ENCODE assay signal across 1 cellular context in the genomic region with DNA sequence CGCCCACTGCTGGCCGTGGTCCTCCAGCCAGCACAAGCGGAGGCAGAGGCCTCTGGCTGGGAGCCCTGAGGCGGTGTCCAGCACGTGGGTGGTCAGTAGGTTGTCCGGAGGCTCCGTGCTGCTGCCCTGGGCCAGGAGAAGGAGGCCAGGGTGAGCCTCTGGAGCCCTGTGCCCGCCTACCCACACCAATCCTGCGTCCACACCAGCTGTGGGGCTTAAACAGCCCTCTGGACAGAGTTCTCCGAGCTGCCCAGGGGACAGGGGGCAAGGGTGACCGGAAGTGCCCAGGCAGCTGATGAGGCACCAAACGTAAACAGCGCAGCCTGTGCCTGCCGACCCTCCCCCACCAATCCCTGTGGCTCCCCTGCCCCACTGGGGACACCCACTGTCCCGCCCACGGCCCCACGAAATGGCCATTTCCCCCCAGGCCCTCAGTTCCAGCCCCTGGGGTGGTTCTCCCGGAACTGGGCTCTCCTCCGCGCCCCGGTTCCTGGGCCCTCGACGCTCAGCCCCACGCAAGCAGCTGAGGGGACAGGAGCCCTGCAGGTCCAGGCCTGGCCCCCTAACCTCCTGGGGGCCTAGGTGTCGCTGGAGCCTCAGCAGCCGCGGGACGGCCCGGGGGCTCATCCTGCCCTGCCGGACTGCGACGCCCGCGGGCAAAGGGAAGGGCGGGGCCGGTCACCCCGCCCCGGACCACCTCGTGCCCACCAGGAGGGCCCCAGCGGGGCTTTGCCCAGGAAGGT.
TF ChIP-seq lines count a peak whose summit lies in the region.

No MANE protein-coding gene starts in this region.

TF ChIP-seq in HepG2, 621 proteins besides CTCF, POLR2A, EP300 and RAD21 (continued from another document and continues in another):
- peak; percentile 27; the same call in 1 of the 2 replicates for TF ChIP-seq MED1 (CRISPR knock-in tag; IDR thresholded peaks at IDR 0.05)
- peak; percentile 96 for TF ChIP-seq KDM5B (CRISPR knock-in tag; IDR thresholded peaks at IDR 0.05; ENCODE audit: borderline replicate concordance)
- TF ChIP-seq HDAC1 (CRISPR knock-in tag; IDR thresholded peaks at IDR 0.05): peak; percentile 57; the same call in 1 of the 2 replicates
- peak; percentile 30; the same call in 1 of the 2 replicates for TF ChIP-seq ZNF430 (CRISPR knock-in tag; IDR thresholded peaks at IDR 0.05)
- 0 out of 2 replicates have a peak, but pooled peaks have one; percentile 19 for TF ChIP-seq DPF2 (CRISPR knock-in tag; IDR thresholded peaks at IDR 0.05; ENCODE audit: borderline replicate concordance, low read depth)
- TF ChIP-seq GZF1 (CRISPR knock-in tag; IDR thresholded peaks at IDR 0.05): no peak
- TF ChIP-seq, protein P1, sequence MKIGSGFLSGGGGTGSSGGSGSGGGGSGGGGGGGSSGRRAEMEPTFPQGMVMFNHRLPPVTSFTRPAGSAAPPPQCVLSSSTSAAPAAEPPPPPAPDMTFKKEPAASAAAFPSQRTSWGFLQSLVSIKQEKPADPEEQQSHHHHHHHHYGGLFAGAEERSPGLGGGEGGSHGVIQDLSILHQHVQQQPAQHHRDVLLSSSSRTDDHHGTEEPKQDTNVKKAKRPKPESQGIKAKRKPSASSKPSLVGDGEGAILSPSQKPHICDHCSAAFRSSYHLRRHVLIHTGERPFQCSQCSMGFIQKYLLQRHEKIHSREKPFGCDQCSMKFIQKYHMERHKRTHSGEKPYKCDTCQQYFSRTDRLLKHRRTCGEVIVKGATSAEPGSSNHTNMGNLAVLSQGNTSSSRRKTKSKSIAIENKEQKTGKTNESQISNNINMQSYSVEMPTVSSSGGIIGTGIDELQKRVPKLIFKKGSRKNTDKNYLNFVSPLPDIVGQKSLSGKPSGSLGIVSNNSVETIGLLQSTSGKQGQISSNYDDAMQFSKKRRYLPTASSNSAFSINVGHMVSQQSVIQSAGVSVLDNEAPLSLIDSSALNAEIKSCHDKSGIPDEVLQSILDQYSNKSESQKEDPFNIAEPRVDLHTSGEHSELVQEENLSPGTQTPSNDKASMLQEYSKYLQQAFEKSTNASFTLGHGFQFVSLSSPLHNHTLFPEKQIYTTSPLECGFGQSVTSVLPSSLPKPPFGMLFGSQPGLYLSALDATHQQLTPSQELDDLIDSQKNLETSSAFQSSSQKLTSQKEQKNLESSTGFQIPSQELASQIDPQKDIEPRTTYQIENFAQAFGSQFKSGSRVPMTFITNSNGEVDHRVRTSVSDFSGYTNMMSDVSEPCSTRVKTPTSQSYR (CRISPR knock-in tag; IDR thresholded peaks at IDR 0.05; ENCODE audit: borderline replicate concordance): peak; percentile 86
- TF ChIP-seq ZNF44 (CRISPR knock-in tag; IDR thresholded peaks at IDR 0.05): peak; percentile 64; the same call in 1 of the 2 replicates
- TF ChIP-seq MEF2D (CRISPR knock-in tag; IDR thresholded peaks at IDR 0.05): peak; percentile 94
- TF ChIP-seq ZNF747 (CRISPR knock-in tag; IDR thresholded peaks at IDR 0.05; ENCODE audit: borderline replicate concordance): peak; percentile 82; the same call in 1 of the 2 replicates
- TF ChIP-seq ARNTL (CRISPR knock-in tag; IDR thresholded peaks at IDR 0.05): peak; percentile 45; the same call in 1 of the 2 replicates
- peak; percentile 43; the same call in 1 of the 2 replicates for TF ChIP-seq MZF1 (CRISPR knock-in tag; IDR thresholded peaks at IDR 0.05; ENCODE audit: borderline replicate concordance)
- no peak; the same call in 1 of the 2 replicates for TF ChIP-seq ARHGAP35 (CRISPR knock-in tag; IDR thresholded peaks at IDR 0.05; ENCODE audit: borderline replicate concordance)
- no peak for TF ChIP-seq ZNF143 (CRISPR knock-in tag; IDR thresholded peaks at IDR 0.05)
- peak; percentile 50; the same call in 1 of the 2 replicates for TF ChIP-seq ZNF761 (CRISPR knock-in tag; conservative IDR thresholded peaks at IDR 0.05)
- no peak for TF ChIP-seq NFYC (CRISPR knock-in tag; IDR thresholded peaks at IDR 0.05)
- TF ChIP-seq ISL2 (CRISPR knock-in tag; IDR thresholded peaks at IDR 0.05): peak; percentile 34; the same call in 1 of the 2 replicates
- TF ChIP-seq, protein P2, sequence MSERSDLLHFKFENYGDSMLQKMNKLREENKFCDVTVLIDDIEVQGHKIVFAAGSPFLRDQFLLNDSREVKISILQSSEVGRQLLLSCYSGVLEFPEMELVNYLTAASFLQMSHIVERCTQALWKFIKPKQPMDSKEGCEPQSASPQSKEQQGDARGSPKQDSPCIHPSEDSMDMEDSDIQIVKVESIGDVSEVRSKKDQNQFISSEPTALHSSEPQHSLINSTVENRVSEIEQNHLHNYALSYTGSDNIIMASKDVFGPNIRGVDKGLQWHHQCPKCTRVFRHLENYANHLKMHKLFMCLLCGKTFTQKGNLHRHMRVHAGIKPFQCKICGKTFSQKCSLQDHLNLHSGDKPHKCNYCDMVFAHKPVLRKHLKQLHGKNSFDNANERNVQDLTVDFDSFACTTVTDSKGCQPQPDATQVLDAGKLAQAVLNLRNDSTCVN (CRISPR knock-in tag; IDR thresholded peaks at IDR 0.05; ENCODE audit: borderline replicate concordance): 0 out of 2 replicates have a peak, but pooled peaks have one; percentile 53
- TF ChIP-seq MAFF (IDR thresholded peaks at IDR 0.05; ENCODE audit: low read depth, low read length): no peak
- peak; percentile 62 for TF ChIP-seq ZMYM2 (CRISPR knock-in tag; IDR thresholded peaks at IDR 0.05)
- TF ChIP-seq SAP130 (CRISPR knock-in tag; IDR thresholded peaks at IDR 0.05; ENCODE audit: low read depth): peak; percentile 84
- TF ChIP-seq, protein P3, sequence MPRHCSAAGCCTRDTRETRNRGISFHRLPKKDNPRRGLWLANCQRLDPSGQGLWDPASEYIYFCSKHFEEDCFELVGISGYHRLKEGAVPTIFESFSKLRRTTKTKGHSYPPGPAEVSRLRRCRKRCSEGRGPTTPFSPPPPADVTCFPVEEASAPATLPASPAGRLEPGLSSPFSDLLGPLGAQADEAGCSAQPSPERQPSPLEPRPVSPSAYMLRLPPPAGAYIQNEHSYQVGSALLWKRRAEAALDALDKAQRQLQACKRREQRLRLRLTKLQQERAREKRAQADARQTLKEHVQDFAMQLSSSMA (CRISPR knock-in tag; IDR thresholded peaks at IDR 0.05): 0 out of 2 replicates have a peak, but pooled peaks have one; percentile 34
- TF ChIP-seq, protein P4, sequence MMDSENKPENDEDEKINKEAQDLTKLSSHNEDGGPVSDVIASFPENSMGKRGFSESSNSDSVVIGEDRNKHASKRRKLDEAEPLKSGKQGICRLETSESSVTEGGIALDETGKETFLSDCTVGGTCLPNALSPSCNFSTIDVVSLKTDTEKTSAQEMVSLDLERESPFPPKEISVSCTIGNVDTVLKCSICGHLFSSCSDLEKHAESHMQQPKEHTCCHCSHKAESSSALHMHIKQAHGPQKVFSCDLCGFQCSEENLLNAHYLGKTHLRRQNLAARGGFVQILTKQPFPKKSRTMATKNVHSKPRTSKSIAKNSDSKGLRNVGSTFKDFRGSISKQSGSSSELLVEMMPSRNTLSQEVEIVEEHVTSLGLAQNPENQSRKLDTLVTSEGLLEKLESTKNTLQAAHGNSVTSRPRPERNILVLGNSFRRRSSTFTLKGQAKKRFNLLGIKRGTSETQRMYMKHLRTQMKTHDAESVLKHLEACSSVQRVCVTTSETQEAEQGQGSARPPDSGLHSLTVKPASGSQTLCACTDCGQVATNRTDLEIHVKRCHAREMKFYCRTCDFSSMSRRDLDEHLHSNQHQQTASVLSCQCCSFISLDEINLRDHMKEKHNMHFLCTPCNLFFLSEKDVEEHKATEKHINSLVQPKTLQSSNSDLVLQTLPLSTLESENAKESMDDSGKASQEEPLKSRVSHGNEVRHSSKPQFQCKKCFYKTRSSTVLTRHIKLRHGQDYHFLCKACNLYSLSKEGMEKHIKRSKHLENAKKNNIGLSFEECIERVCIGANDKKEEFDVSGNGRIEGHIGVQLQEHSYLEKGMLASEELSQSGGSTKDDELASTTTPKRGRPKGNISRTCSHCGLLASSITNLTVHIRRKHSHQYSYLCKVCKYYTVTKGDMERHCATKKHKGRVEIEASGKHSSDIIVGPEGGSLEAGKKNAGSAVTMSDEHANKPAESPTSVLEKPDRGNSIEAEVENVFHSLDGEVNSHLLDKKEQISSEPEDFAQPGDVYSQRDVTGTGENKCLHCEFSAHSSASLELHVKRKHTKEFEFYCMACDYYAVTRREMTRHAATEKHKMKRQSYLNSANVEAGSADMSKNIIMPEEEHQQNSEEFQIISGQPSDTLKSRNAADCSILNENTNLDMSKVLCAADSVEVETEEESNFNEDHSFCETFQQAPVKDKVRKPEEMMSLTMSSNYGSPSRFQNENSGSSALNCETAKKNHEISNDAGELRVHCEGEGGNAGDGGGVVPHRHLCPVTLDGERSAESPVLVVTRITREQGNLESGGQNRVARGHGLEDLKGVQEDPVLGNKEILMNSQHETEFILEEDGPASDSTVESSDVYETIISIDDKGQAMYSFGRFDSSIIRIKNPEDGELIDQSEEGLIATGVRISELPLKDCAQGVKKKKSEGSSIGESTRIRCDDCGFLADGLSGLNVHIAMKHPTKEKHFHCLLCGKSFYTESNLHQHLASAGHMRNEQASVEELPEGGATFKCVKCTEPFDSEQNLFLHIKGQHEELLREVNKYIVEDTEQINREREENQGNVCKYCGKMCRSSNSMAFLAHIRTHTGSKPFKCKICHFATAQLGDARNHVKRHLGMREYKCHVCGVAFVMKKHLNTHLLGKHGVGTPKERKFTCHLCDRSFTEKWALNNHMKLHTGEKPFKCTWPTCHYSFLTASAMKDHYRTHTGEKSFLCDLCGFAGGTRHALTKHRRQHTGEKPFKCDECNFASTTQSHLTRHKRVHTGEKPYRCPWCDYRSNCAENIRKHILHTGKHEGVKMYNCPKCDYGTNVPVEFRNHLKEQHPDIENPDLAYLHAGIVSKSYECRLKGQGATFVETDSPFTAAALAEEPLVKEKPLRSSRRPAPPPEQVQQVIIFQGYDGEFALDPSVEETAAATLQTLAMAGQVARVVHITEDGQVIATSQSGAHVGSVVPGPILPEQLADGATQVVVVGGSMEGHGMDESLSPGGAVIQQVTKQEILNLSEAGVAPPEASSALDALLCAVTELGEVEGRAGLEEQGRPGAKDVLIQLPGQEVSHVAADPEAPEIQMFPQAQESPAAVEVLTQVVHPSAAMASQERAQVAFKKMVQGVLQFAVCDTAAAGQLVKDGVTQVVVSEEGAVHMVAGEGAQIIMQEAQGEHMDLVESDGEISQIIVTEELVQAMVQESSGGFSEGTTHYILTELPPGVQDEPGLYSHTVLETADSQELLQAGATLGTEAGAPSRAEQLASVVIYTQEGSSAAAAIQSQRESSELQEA (CRISPR knock-in tag; IDR thresholded peaks at IDR 0.05; ENCODE audit: not compliant biosample characterization): peak; percentile 92
- peak; percentile 90 for TF ChIP-seq ZNF501 (CRISPR knock-in tag; IDR thresholded peaks at IDR 0.05)
- TF ChIP-seq ZMYM4 (CRISPR knock-in tag; IDR thresholded peaks at IDR 0.05): 0 out of 2 replicates have a peak, but pooled peaks have one; percentile 22
- no peak for TF ChIP-seq ZNF7 (CRISPR knock-in tag; IDR thresholded peaks at IDR 0.05)
- TF ChIP-seq, protein P5, sequence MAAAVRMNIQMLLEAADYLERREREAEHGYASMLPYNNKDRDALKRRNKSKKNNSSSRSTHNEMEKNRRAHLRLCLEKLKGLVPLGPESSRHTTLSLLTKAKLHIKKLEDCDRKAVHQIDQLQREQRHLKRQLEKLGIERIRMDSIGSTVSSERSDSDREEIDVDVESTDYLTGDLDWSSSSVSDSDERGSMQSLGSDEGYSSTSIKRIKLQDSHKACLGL (CRISPR knock-in tag; IDR thresholded peaks at IDR 0.05): peak; percentile 84
- TF ChIP-seq, protein P6, sequence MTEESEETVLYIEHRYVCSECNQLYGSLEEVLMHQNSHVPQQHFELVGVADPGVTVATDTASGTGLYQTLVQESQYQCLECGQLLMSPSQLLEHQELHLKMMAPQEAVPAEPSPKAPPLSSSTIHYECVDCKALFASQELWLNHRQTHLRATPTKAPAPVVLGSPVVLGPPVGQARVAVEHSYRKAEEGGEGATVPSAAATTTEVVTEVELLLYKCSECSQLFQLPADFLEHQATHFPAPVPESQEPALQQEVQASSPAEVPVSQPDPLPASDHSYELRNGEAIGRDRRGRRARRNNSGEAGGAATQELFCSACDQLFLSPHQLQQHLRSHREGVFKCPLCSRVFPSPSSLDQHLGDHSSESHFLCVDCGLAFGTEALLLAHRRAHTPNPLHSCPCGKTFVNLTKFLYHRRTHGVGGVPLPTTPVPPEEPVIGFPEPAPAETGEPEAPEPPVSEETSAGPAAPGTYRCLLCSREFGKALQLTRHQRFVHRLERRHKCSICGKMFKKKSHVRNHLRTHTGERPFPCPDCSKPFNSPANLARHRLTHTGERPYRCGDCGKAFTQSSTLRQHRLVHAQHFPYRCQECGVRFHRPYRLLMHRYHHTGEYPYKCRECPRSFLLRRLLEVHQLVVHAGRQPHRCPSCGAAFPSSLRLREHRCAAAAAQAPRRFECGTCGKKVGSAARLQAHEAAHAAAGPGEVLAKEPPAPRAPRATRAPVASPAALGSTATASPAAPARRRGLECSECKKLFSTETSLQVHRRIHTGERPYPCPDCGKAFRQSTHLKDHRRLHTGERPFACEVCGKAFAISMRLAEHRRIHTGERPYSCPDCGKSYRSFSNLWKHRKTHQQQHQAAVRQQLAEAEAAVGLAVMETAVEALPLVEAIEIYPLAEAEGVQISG (CRISPR knock-in tag; IDR thresholded peaks at IDR 0.05): peak; percentile 57
- TF ChIP-seq MAFK (conservative IDR thresholded peaks at IDR 0.05 in 1 of 2, IDR thresholded peaks at IDR 0.05 in 1 of 2; ENCODE audit: low read length in 2 of 2): no peak
- TF ChIP-seq, protein P7, sequence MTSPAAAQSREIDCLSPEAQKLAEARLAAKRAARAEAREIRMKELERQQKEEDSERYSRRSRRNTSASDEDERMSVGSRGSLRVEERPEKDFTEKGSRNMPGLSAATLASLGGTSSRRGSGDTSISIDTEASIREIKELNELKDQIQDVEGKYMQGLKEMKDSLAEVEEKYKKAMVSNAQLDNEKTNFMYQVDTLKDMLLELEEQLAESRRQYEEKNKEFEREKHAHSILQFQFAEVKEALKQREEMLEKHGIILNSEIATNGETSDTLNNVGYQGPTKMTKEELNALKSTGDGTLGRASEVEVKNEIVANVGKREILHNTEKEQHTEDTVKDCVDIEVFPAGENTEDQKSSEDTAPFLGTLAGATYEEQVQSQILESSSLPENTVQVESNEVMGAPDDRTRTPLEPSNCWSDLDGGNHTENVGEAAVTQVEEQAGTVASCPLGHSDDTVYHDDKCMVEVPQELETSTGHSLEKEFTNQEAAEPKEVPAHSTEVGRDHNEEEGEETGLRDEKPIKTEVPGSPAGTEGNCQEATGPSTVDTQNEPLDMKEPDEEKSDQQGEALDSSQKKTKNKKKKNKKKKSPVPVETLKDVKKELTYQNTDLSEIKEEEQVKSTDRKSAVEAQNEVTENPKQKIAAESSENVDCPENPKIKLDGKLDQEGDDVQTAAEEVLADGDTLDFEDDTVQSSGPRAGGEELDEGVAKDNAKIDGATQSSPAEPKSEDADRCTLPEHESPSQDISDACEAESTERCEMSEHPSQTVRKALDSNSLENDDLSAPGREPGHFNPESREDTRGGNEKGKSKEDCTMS (CRISPR knock-in tag; conservative IDR thresholded peaks at IDR 0.05): no peak
- peak; percentile 86 for TF ChIP-seq ZBTB7A (CRISPR knock-in tag; IDR thresholded peaks at IDR 0.05)
- peak; percentile 17; the same call in 1 of the 2 replicates for TF ChIP-seq MED13 (CRISPR knock-in tag; IDR thresholded peaks at IDR 0.05)
- TF ChIP-seq, protein P8, sequence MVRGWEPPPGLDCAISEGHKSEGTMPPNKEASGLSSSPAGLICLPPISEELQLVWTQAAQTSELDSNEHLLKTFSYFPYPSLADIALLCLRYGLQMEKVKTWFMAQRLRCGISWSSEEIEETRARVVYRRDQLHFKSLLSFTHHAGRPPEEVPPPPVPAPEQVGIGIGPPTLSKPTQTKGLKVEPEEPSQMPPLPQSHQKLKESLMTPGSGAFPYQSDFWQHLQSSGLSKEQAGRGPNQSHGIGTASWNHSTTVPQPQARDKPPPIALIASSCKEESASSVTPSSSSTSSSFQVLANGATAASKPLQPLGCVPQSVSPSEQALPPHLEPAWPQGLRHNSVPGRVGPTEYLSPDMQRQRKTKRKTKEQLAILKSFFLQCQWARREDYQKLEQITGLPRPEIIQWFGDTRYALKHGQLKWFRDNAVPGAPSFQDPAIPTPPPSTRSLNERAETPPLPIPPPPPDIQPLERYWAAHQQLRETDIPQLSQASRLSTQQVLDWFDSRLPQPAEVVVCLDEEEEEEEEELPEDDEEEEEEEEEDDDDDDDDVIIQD (CRISPR knock-in tag; IDR thresholded peaks at IDR 0.05; ENCODE audit: low read depth): peak; percentile 53; the same call in 1 of the 2 replicates
